1 cellular context compared by ENCODE assay signal in genomic region chr18:77197073-77197472, GRCh38.
TF ChIP-seq lines count a peak whose summit lies in the region.

No MANE protein-coding gene starts in this region.

TF ChIP-seq in K562, 482 proteins besides CTCF, POLR2A, EP300 and RAD21 (continued from another document):
- TF ChIP-seq, protein P1, sequence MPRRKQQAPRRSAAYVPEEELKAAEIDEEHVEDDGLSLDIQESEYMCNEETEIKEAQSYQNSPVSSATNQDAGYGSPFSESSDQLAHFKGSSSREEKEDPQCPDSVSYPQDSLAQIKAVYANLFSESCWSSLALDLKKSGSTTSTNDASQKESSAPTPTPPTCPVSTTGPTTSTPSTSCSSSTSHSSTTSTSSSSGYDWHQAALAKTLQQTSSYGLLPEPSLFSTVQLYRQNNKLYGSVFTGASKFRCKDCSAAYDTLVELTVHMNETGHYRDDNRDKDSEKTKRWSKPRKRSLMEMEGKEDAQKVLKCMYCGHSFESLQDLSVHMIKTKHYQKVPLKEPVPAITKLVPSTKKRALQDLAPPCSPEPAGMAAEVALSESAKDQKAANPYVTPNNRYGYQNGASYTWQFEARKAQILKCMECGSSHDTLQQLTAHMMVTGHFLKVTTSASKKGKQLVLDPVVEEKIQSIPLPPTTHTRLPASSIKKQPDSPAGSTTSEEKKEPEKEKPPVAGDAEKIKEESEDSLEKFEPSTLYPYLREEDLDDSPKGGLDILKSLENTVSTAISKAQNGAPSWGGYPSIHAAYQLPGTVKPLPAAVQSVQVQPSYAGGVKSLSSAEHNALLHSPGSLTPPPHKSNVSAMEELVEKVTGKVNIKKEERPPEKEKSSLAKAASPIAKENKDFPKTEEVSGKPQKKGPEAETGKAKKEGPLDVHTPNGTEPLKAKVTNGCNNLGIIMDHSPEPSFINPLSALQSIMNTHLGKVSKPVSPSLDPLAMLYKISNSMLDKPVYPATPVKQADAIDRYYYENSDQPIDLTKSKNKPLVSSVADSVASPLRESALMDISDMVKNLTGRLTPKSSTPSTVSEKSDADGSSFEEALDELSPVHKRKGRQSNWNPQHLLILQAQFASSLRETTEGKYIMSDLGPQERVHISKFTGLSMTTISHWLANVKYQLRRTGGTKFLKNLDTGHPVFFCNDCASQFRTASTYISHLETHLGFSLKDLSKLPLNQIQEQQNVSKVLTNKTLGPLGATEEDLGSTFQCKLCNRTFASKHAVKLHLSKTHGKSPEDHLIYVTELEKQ (CRISPR knock-in tag; IDR thresholded peaks at IDR 0.05): no peak
- no peak for TF ChIP-seq TFE3 (CRISPR knock-in tag; IDR thresholded peaks at IDR 0.05)
- TF ChIP-seq, protein P2, sequence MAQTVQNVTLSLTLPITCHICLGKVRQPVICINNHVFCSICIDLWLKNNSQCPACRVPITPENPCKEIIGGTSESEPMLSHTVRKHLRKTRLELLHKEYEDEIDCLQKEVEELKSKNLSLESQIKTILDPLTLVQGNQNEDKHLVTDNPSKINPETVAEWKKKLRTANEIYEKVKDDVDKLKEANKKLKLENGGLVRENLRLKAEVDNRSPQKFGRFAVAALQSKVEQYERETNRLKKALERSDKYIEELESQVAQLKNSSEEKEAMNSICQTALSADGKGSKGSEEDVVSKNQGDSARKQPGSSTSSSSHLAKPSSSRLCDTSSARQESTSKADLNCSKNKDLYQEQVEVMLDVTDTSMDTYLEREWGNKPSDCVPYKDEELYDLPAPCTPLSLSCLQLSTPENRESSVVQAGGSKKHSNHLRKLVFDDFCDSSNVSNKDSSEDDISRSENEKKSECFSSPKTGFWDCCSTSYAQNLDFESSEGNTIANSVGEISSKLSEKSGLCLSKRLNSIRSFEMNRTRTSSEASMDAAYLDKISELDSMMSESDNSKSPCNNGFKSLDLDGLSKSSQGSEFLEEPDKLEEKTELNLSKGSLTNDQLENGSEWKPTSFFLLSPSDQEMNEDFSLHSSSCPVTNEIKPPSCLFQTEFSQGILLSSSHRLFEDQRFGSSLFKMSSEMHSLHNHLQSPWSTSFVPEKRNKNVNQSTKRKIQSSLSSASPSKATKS (CRISPR knock-in tag; IDR thresholded peaks at IDR 0.05): no peak
- no peak for TF ChIP-seq TEAD1 (CRISPR knock-in tag; IDR thresholded peaks at IDR 0.05)
- TF ChIP-seq MTF1 (CRISPR knock-in tag; IDR thresholded peaks at IDR 0.05; ENCODE audit: borderline replicate concordance): no peak
- TF ChIP-seq TARDBP (IDR thresholded peaks at IDR 0.05): no peak
